Comparison of ENCODE assay signal across 8 cellular contexts in genomic region chr11:94768602-94769511, GRCh38. TPM values are rescaled to one million over a fixed set of nuclear protein-coding genes. Genes with fewer than 3 reads are reported as not detected.
DNase-seq lines count a peak whose midpoint lies in the region; ATAC-seq and TF ChIP-seq lines count a peak whose summit lies in the region.

No MANE protein-coding gene starts in this region.

- H3K27ac Mint-ChIP-seq in CD4-positive, alpha-beta memory T cell: no peak overlapping the region

- H3K27me3 Mint-ChIP-seq in CD4-positive, alpha-beta memory T cell: peaks cover 40 to 43% of the 10 kb centered on the region in 2 donors

- H3K9ac ChIP-seq in colonic mucosa (ENCODE audit: low read depth in 2 of 2, low read length in 2 of 2): peak overlapping the region; percentile 58 to 82
- peak overlapping the region; percentile 78 to 79 for H3K9ac ChIP-seq in liver (ENCODE audit: low read depth in 1 of 2, low read length in 2 of 2)
- peak overlapping the region; percentile 92 to 95 for H3K9ac ChIP-seq in stomach smooth muscle (ENCODE audit: low read length in 2 of 2)

- CTCF ChIA-PET in CD4-positive, alpha-beta memory T cell (lab: Charles Lee; ENCODE audit: partially characterized antibody): no interaction called here

- peak; percentile 29 for ATAC-seq in GM19452 (IDR thresholded peaks at IDR 0.05; ENCODE audit: unreplicated experiment)

- no peak for TF ChIP-seq RAD21 in liver (IDR thresholded peaks at IDR 0.05)

- peaks cover 25% of the 10 kb centered on the region for H3K27me3 ChIP-seq in CD4-positive, alpha-beta memory T cell (ENCODE audit: insufficient read depth, low read length)
- H3K27me3 ChIP-seq in colonic mucosa (peaks cover 31% of the 10 kb centered on the region), liver (ENCODE audit: control insufficient read depth in 4 of 4, insufficient read depth in 4 of 4, low read length in 3 of 4) (no peaks in the 10 kb centered on the region), stomach smooth muscle (ENCODE audit: control insufficient read depth in 1 of 2, insufficient read depth in 2 of 2, low read length in 2 of 2) (no peaks in the 10 kb centered on the region)

- H3K4me3 ChIP-seq in CD4-positive, alpha-beta memory T cell (ENCODE audit: low read length in 2 of 2): no peak overlapping the region
- H3K4me3 ChIP-seq in colonic mucosa (peak overlapping the region; percentile 51), liver (ENCODE audit: low read depth in 1 of 3, low read length in 3 of 3) (peak overlapping the region; percentile 75 to 93 (median 92)), stomach smooth muscle (ENCODE audit: low read length in 2 of 2) (peak overlapping the region; percentile 69 to 92)

- TF ChIP-seq CTCF in colonic mucosa (IDR thresholded peaks at IDR 0.05) (no peak), liver (IDR thresholded peaks at IDR 0.05; ENCODE audit: low read depth, low read length, missing input control) (no peak)

- H3K27ac ChIP-seq in CD4-positive, alpha-beta memory T cell (ENCODE audit: low read depth, low read length): no peak overlapping the region
- H3K27ac ChIP-seq in colonic mucosa (peak overlapping the region; percentile 85), liver (ENCODE audit: low read depth in 1 of 2, low read length in 2 of 2) (peak overlapping the region; percentile 79 to 85), stomach smooth muscle (ENCODE audit: low read length) (peak overlapping the region; percentile 95)

- 1% methylated on average over 87 of the region's 87 CpGs for WGBS in liver

- no peaks in the 10 kb centered on the region for H3K36me3 Mint-ChIP-seq in CD4-positive, alpha-beta memory T cell

- POLR2A ChIA-PET in CD4-positive, alpha-beta memory T cell (lab: Charles Lee; ENCODE audit: partially characterized antibody): no interaction called here

- H3K4me1 ChIP-seq in CD4-positive, alpha-beta memory T cell (ENCODE audit: insufficient read depth, low read length): peaks cover 6% of the 10 kb centered on the region
- no peaks in the 10 kb centered on the region for H3K4me1 ChIP-seq in colonic mucosa
- H3K4me1 ChIP-seq in liver (ENCODE audit: control insufficient read depth in 4 of 4, insufficient read depth in 4 of 4, low read length in 3 of 4): peaks cover 0 to 10% (median 8%) of the 10 kb centered on the region in 4 donors
- peaks cover 43% of the 10 kb centered on the region for H3K4me1 ChIP-seq in stomach smooth muscle (ENCODE audit: control insufficient read depth, insufficient read depth, low read length)

- no peaks in the 10 kb centered on the region for H3K9me3 Mint-ChIP-seq in CD4-positive, alpha-beta memory T cell

- no peaks in the 10 kb centered on the region for H3K36me3 ChIP-seq in CD4-positive, alpha-beta memory T cell (ENCODE audit: insufficient read depth, low read length)
- H3K36me3 ChIP-seq in colonic mucosa (no peaks in the 10 kb centered on the region), liver (ENCODE audit: control insufficient read depth in 4 of 4, insufficient read depth in 3 of 4, low read depth in 1 of 4, low read length in 3 of 4) (peaks cover 0 to 2% (median 0%) of the 10 kb centered on the region in 4 donors), stomach smooth muscle (ENCODE audit: control insufficient read depth in 2 of 2, insufficient read depth in 2 of 2, low read length in 2 of 2) (no peaks in the 10 kb centered on the region)

- DNase-seq in CD4-positive, alpha-beta memory T cell: no peak
- peak; percentile 75 for DNase-seq in NCI-H526 treated with DMSO at 0.1 percent for 48 hours (lab: John Stamatoyannopoulos, UW)
- DNase-seq in colonic mucosa: no peak
- DNase-seq in COLO829 (ENCODE audit: low spot score): no peak
- DNase-seq in NCI-H1436 treated with DMSO at 0.1 percent for 48 hours (lab: John Stamatoyannopoulos, UW): no peak

- H3K9me3 ChIP-seq in CD4-positive, alpha-beta memory T cell (ENCODE audit: control insufficient read depth in 1 of 2, low read length in 2 of 2): no peaks in the 10 kb centered on the region
- H3K9me3 ChIP-seq in colonic mucosa: no peaks in the 10 kb centered on the region
- no peaks in the 10 kb centered on the region for H3K9me3 ChIP-seq in liver (ENCODE audit: control insufficient read depth in 4 of 4, low read length in 3 of 4)
- no peaks in the 10 kb centered on the region for H3K9me3 ChIP-seq in stomach smooth muscle (ENCODE audit: control insufficient read depth in 2 of 2, low read length in 2 of 2)

- intact Hi-C loops in CD4-positive, alpha-beta memory T cell (cut with micrococcal nuclease): no loop called here
- intact Hi-C loops in colonic mucosa (cut with DNase I): no loop called here

- H3K4me3 Mint-ChIP-seq in CD4-positive, alpha-beta memory T cell: peak overlapping the region in 7 of 8 donors; percentile 11 to 73 (median 29)

- H3K4me1 Mint-ChIP-seq in CD4-positive, alpha-beta memory T cell: peaks cover 2 to 8% (median 8%) of the 10 kb centered on the region in 4 donors

TF ChIP-seq in liver, 16 proteins besides CTCF, POLR2A, EP300 and RAD21:
- no peak for TF ChIP-seq YY1 (IDR thresholded peaks at IDR 0.05)
- TF ChIP-seq HNF4G (IDR thresholded peaks at IDR 0.05): no peak
- no peak for TF ChIP-seq TAF1 (conservative IDR thresholded peaks at IDR 0.05)
- no peak for TF ChIP-seq FOXA1 (IDR thresholded peaks at IDR 0.05)
- no peak for TF ChIP-seq EGR1 (IDR thresholded peaks at IDR 0.05; ENCODE audit: low read depth in 2 of 2)
- no peak for TF ChIP-seq FOXA2 (IDR thresholded peaks at IDR 0.05)
- no peak for TF ChIP-seq HNF4A (conservative IDR thresholded peaks at IDR 0.05)
- no peak for TF ChIP-seq ATF3 (IDR thresholded peaks at IDR 0.05)
- TF ChIP-seq GABPA (IDR thresholded peaks at IDR 0.05 in 1 of 2, conservative IDR thresholded peaks at IDR 0.05 in 1 of 2): no peak
- TF ChIP-seq JUND (IDR thresholded peaks at IDR 0.05): no peak
- no peak for TF ChIP-seq MAX (IDR thresholded peaks at IDR 0.05)
TF ChIP-seq in liver: peak in this region for 0.

RNA-seq across cellular contexts. Expression of gene AMOTL1, which starts 0.7 kb away (rescaled TPM):
- total RNA-seq in CD4-positive, alpha-beta memory T cell: under 1 TPM; 0.06 to 0.09 TPM
- polyA plus RNA-seq in CD4-positive, alpha-beta memory T cell: under 1 TPM in 1 of 2 donors, not detected in 1; 0.07 TPM
- total RNA-seq in colonic mucosa: 10 to 100 TPM in 1 of 2 donors, 1 to 10 TPM in 1; 3.1 to 13.9 TPM
- 10 to 100 TPM in 1 of 2 donors, 1 to 10 TPM in 1; 5.5 to 29.5 TPM for total RNA-seq in liver
- 1 to 10 TPM; 2.2 to 8.9 TPM for polyA plus RNA-seq in liver

Comparison
In these comparisons a context has a peak if more than half of its experiments do, and no peak if none do; other contexts are left out.
1. H3K4me3 ChIP-seq: peak in colonic mucosa (single experiment), liver (3 of 3) and stomach smooth muscle (2 of 2); none in CD4-positive, alpha-beta memory T cell (0 of 2).
2. Peak in every context shown above with its lines, with median percentiles within 50 percentile points of each other: H3K9ac ChIP-seq.